ENCODE assay signal across 8 cellular contexts in the genomic region with DNA sequence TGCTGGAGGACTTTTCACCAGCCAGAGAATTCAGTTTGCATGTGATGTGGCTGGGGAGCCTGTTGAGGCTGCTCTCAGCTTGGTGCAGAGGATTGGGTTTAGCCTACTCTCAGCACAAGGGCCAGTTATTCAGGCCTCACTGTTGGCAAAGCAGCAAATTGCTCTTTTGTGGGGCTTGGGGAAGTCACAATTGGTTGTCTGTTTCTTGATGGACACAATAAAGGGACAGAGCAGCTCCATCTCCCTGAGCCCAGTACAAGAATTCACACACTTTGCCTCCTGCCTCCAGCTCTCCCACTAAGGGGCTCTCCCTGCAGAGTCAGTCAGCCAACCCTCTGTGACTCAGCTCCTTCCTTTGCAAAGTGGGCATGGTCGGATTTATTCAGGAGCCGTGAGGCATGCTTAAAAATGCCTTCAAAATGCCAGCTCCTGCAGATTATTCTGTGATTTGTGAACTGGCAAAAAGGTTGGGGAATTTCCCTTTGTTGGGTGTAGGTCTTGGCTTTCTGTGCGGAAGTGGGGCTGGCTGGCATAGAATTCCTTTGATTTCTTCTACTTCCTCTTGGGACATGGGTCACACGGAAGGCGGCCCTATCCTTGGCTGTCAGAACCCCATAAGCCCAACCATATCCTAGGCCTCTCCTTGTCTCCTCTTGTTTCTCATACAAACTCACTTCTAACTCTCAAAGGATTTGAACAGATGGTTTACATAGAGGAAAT.
DNase-seq lines count a peak whose midpoint lies in the region; ATAC-seq, FAIRE-seq and TF ChIP-seq lines count a peak whose summit lies in the region.

No MANE protein-coding gene starts in this region.

- peak overlapping the region; percentile 36 for H4K5ac ChIP-seq in IMR-90 (ENCODE audit: low read depth, low read length)

- peak overlapping the region; percentile 62; the same call in 1 of the 2 replicates for H3K4me2 ChIP-seq in IMR-90 (ENCODE audit: low read depth, low read length)

- in situ Hi-C loops in IMR-90 (cut with MboI; ENCODE audit: low sequenced_read_pairs), result no loop called here

- TF ChIP-seq RAD21 in IMR-90 (IDR thresholded peaks at IDR 0.05; ENCODE audit: low read length), result no peak

- H3K14ac ChIP-seq in IMR-90 (replicated peaks; ENCODE audit: low read depth, low read length), result peak overlapping the region; percentile 15; the same call in 1 of the 2 replicates

- peak overlapping the region; percentile 68 to 89 for H4K8ac ChIP-seq in IMR-90 (ENCODE audit: low read depth in 2 of 2, low read length in 2 of 2)

- dilution Hi-C loops in IMR-90 (cut with HindIII; ENCODE audit: low sequenced_read_pairs, unreplicated experiment), result no loop called here

- no peak overlapping the region for H3K4me3 ChIP-seq in IMR-90 (ENCODE audit: insufficient read depth, low read depth, low read length)
- no peak overlapping the region for H3K4me3 ChIP-seq in cardiac fibroblast (replicated peaks in 1 of 2; ENCODE audit: low read depth in 2 of 2, low read length in 2 of 2)
- H3K4me3 ChIP-seq in kidney (ENCODE audit: low read length in 2 of 2), result no peak overlapping the region
- no peak overlapping the region for H3K4me3 ChIP-seq in suprapubic skin
- H3K4me3 ChIP-seq in CD8-positive, alpha-beta T cell (ENCODE audit: low read depth, low read length), result no peak overlapping the region

- no CpG with 5 or more reads among the region's 5 CpGs for WGBS in IMR-90 (ENCODE audit: extremely low coverage in 2 of 2, insufficient read length in 1 of 2), 2 experiments
- WGBS in suprapubic skin, result 10% methylated on average over 5 of the region's 5 CpGs

- H3K27ac ChIP-seq in IMR-90 (ENCODE audit: insufficient read depth, low read length), result peak overlapping the region; percentile 22; the same call in 1 of the 2 replicates
- no peak overlapping the region for H3K27ac ChIP-seq in kidney (ENCODE audit: low read depth in 2 of 2, low read length in 2 of 2)
- H3K27ac ChIP-seq in suprapubic skin, result peak overlapping the region; percentile 30
- no peak overlapping the region for H3K27ac ChIP-seq in CD8-positive, alpha-beta T cell (ENCODE audit: low read depth, low read length)

- no peaks in the 10 kb centered on the region for H3K79me1 ChIP-seq in IMR-90 (ENCODE audit: low read depth in 1 of 2, low read length in 2 of 2)

- H4K20me1 ChIP-seq in IMR-90 (ENCODE audit: insufficient read depth, low read length), result no peaks in the 10 kb centered on the region

- H3K9me1 ChIP-seq in IMR-90 (ENCODE audit: insufficient read depth, low read length), result 0 out of 2 replicates have a peak, but pooled peaks cover 3% of the 10 kb centered on the region

- H4K91ac ChIP-seq in IMR-90 (ENCODE audit: insufficient read depth, low read depth, low read length), result peak overlapping the region; percentile 63

- no peak for TF ChIP-seq EP300 in suprapubic skin (IDR thresholded peaks at IDR 0.05)

- H2AFZ ChIP-seq in IMR-90 (replicated peaks; ENCODE audit: low read length, poor library complexity), result peak overlapping the region; percentile 85

- CTCF ChIA-PET in IMR-90 (lab: Yijun Ruan, JAX), result no interaction called here
- CTCF ChIA-PET in CD8-positive, alpha-beta T cell (lab: Charles Lee), result no interaction called here

- no peak for FAIRE-seq in kidney (lab: Jason Lieb, UNC)

- H3K27me3 ChIP-seq in IMR-90 (ENCODE audit: control insufficient read depth, insufficient read depth, low read length) (no peaks in the 10 kb centered on the region), suprapubic skin (no peaks in the 10 kb centered on the region)
- H3K27me3 ChIP-seq in CD8-positive, alpha-beta T cell (ENCODE audit: insufficient read depth, low read length), result no peaks in the 10 kb centered on the region

- H3K4me1 ChIP-seq in IMR-90 (ENCODE audit: control insufficient read depth, insufficient read depth, low read length), result peaks cover 5% of the 10 kb centered on the region
- H3K4me1 ChIP-seq in kidney (ENCODE audit: control insufficient read depth in 1 of 2, insufficient read depth in 1 of 2, low read depth in 1 of 2, low read length in 2 of 2), result no peaks in the 10 kb centered on the region
- peaks cover 11% of the 10 kb centered on the region for H3K4me1 ChIP-seq in suprapubic skin
- H3K4me1 ChIP-seq in CD8-positive, alpha-beta T cell (ENCODE audit: insufficient read depth, low read length), result no peaks in the 10 kb centered on the region

- peaks cover 5% of the 10 kb centered on the region for H3K9me3 Mint-ChIP-seq in CD8-positive, alpha-beta T cell

- H3K36me3 Mint-ChIP-seq in CD8-positive, alpha-beta T cell, result no peaks in the 10 kb centered on the region

- no peaks in the 10 kb centered on the region for H3K27me3 Mint-ChIP-seq in CD8-positive, alpha-beta T cell (ENCODE audit: low read depth)

- H3K9ac ChIP-seq in IMR-90 (ENCODE audit: low read depth, low read length) (no peak overlapping the region), kidney (ENCODE audit: low read length in 2 of 2) (no peak overlapping the region)

- no peak for TF ChIP-seq CTCF in IMR-90 (conservative IDR thresholded peaks at IDR 0.05; ENCODE audit: low read depth, low read length)
- no peak for TF ChIP-seq CTCF in cardiac fibroblast (IDR thresholded peaks at IDR 0.05; ENCODE audit: low read depth, low read length)
- no peak for TF ChIP-seq CTCF in kidney (IDR thresholded peaks at IDR 0.05; ENCODE audit: borderline replicate concordance, extremely low read depth, insufficient read depth)
- TF ChIP-seq CTCF in suprapubic skin (IDR thresholded peaks at IDR 0.05), result no peak
- no peak for TF ChIP-seq CTCF in CD8-positive, alpha-beta T cell (IDR thresholded peaks at IDR 0.05)

- no peak overlapping the region for H3K27ac Mint-ChIP-seq in CD8-positive, alpha-beta T cell

- H3K56ac ChIP-seq in IMR-90 (ENCODE audit: extremely low read depth, insufficient read depth, low read length), result no peak overlapping the region

- H3K36me3 ChIP-seq in IMR-90 (ENCODE audit: control insufficient read depth, insufficient read depth, low read length) (no peaks in the 10 kb centered on the region), kidney (ENCODE audit: control insufficient read depth in 1 of 2, insufficient read depth in 2 of 2, low read length in 2 of 2) (no peaks in the 10 kb centered on the region), suprapubic skin (no peaks in the 10 kb centered on the region)
- no peaks in the 10 kb centered on the region for H3K36me3 ChIP-seq in CD8-positive, alpha-beta T cell (ENCODE audit: insufficient read depth, low read length)

- H2BK5ac ChIP-seq in IMR-90 (ENCODE audit: low read depth, low read length, poor library complexity, severe bottlenecking), result no peak overlapping the region

- POLR2A ChIA-PET in IMR-90 (lab: Charles Lee; ENCODE audit: unreplicated experiment), result interaction anchor here (0.6 kb wide), 1 partner anchor 52 kb away, joined by 3 read pairs; no protein-coding TSS in a partner anchor
- POLR2A ChIA-PET in CD8-positive, alpha-beta T cell (lab: Charles Lee), result interaction anchor here (1.0 kb wide), 1 partner anchor 701 kb away, joined by 3 read pairs; no protein-coding TSS in a partner anchor

- intact Hi-C loops in IMR-90 (cut with micrococcal nuclease) (no loop called here), kidney (cut with DNase I) (no loop called here)
- intact Hi-C loops in CD8-positive, alpha-beta T cell (cut with DNase I, micrococcal nuclease), result no loop called here

- H2BK15ac ChIP-seq in IMR-90 (ENCODE audit: low read depth, low read length), result peak overlapping the region; percentile 74; the same call in 1 of the 3 replicates

- no TSS peak for BruUV-seq in IMR-90 (replicated peaks; lab: Mats Ljungman, UMichigan)

- H2BK120ac ChIP-seq in IMR-90 (ENCODE audit: low read depth, low read length), result peak overlapping the region; percentile 51; the same call in 1 of the 2 replicates

- peaks cover 2% of the 10 kb centered on the region for H3K4me1 Mint-ChIP-seq in CD8-positive, alpha-beta T cell (ENCODE audit: low read depth)

- TF ChIP-seq POLR2A in IMR-90 (IDR thresholded peaks at IDR 0.05; ENCODE audit: low read depth, low read length), result no peak
- no peak for TF ChIP-seq POLR2A in suprapubic skin (IDR thresholded peaks at IDR 0.05)

- peak; percentile 93 for ATAC-seq in IMR-90 (ENCODE audit: low read depth)
- no peak for ATAC-seq in CD8-positive, alpha-beta T cell
- no peak for ATAC-seq in GM18858 (IDR thresholded peaks at IDR 0.05; ENCODE audit: unreplicated experiment)

- peak overlapping the region; percentile 69 for H2BK20ac ChIP-seq in IMR-90 (ENCODE audit: low read depth, low read length)

- H2AK5ac ChIP-seq in IMR-90 (ENCODE audit: low read depth, low read length), result no peak overlapping the region

- H3K23ac ChIP-seq in IMR-90 (ENCODE audit: low read depth, low read length), result peak overlapping the region; percentile 4; the same call in 1 of the 2 replicates

- H2AK9ac ChIP-seq in IMR-90 (replicated peaks; ENCODE audit: low read depth, low read length, poor library complexity), result no peak overlapping the region

- H3K4ac ChIP-seq in IMR-90 (ENCODE audit: low read depth, low read length), result peak overlapping the region; percentile 69

- peak overlapping the region; percentile 13; the same call in 1 of the 2 replicates for H3K18ac ChIP-seq in IMR-90 (ENCODE audit: low read depth, low read length)

- no peak overlapping the region for H3K4me3 Mint-ChIP-seq in CD8-positive, alpha-beta T cell

- DNase-seq in IMR-90, result peak; percentile 59
- DNase-seq in cardiac fibroblast (ENCODE audit: low read depth in 2 of 2), result peak; percentile 76 to 78
- DNase-seq in kidney, result peak; percentile 63
- DNase-seq in suprapubic skin (ENCODE audit: low spot score in 2 of 2), result no peak
- no peak for DNase-seq in activated T-cell treated with anti-CD3 and anti-CD28 coated beads, Interleukin-2, amount 50 U/mL, for 1 hour
- DNase-seq in NCI-H2107 treated with DMSO at 0.1 percent for 48 hours (lab: John Stamatoyannopoulos, UW; ENCODE audit: unreplicated experiment), result no peak
- no peak for DNase-seq in CD8-positive, alpha-beta T cell

- H3K9me3 ChIP-seq in IMR-90 (ENCODE audit: control insufficient read depth, insufficient read depth, low read length) (no peaks in the 10 kb centered on the region), kidney (ENCODE audit: control insufficient read depth in 1 of 2, low read length in 2 of 2) (peaks cover 0 to 8% of the 10 kb centered on the region in 2 donors), suprapubic skin (no peaks in the 10 kb centered on the region)
- H3K9me3 ChIP-seq in CD8-positive, alpha-beta T cell (ENCODE audit: low read length), result no peaks in the 10 kb centered on the region

TF ChIP-seq in IMR-90, 13 proteins besides CTCF, POLR2A, EP300 and RAD21 (continues in another document):
- TF ChIP-seq, protein P1, sequence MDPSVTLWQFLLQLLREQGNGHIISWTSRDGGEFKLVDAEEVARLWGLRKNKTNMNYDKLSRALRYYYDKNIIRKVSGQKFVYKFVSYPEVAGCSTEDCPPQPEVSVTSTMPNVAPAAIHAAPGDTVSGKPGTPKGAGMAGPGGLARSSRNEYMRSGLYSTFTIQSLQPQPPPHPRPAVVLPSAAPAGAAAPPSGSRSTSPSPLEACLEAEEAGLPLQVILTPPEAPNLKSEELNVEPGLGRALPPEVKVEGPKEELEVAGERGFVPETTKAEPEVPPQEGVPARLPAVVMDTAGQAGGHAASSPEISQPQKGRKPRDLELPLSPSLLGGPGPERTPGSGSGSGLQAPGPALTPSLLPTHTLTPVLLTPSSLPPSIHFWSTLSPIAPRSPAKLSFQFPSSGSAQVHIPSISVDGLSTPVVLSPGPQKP (IDR thresholded peaks at IDR 0.05; ENCODE audit: borderline replicate concordance, low read depth, low read length), result no peak
- TF ChIP-seq MXI1 (IDR thresholded peaks at IDR 0.05; ENCODE audit: borderline replicate concordance, low read depth, low read length), result no peak

Comparison
In these comparisons a context has a peak if more than half of its experiments do, and no peak if none do; other contexts are left out.
1. DNase-seq: peak in IMR-90 (single experiment), cardiac fibroblast (2 of 2) and kidney (single experiment); none in suprapubic skin (0 of 2), activated T-cell treated with anti-CD3 and anti-CD28 coated beads, Interleukin-2, amount 50 U/mL, for 1 hour (single experiment), NCI-H2107 treated with DMSO at 0.1 percent for 48 hours (single experiment) and CD8-positive, alpha-beta T cell (0 of 7).
2. H3K27ac ChIP-seq: peak in IMR-90 (single experiment) and suprapubic skin (single experiment); none in kidney (0 of 2) and CD8-positive, alpha-beta T cell (single experiment).